15 cellular contexts compared by ENCODE assay signal in genomic region chr10:102712089-102712488, GRCh38. TPM values are rescaled to one million over a fixed set of nuclear protein-coding genes. Genes with fewer than 3 reads are reported as not detected.
DNase-seq lines count a peak whose midpoint lies in the region; ATAC-seq and TF ChIP-seq lines count a peak whose summit lies in the region.
"Had no signal": no experiment of that assay in that cellular context is flagged by ENCODE, and none has a peak within 500 bp of the region (broad histone marks: within the 10 kb centered on the region; RNA-seq: fewer than 3 reads in every experiment).

No MANE protein-coding gene starts in this region.

- H3K36me3 Mint-ChIP-seq in CD4-positive, CD25-positive, alpha-beta regulatory T cell: peaks cover 3% of the 10 kb centered on the region
- H3K36me3 Mint-ChIP-seq in T-helper 17 cell (ENCODE audit: low read depth): peaks cover 2% of the 10 kb centered on the region
- H3K36me3 Mint-ChIP-seq in natural killer cell treated with Interleukin-12 subunit alpha and Interleukin-12 subunit beta and Interleukin-15 and Interleukin-18, amount 100 ng/mL, for 72 hours: no peaks in the 10 kb centered on the region

- no peak overlapping the region for H3K4me3 ChIP-seq in CD4-positive, CD25-positive, alpha-beta regulatory T cell (ENCODE audit: low read depth, low read length)
- H3K4me3 ChIP-seq: esophagus muscularis mucosa, lung had no signal

- no peak for DNase-seq in CD4-positive, CD25-positive, alpha-beta regulatory T cell
- DNase-seq in T-helper 17 cell (no peak), NCI-H146 (lab: John Stamatoyannopoulos, UW) (no peak), AG08396 (ENCODE audit: low spot score) (no peak)
- DNase-seq in natural killer cell treated with Interleukin-12 subunit alpha and Interleukin-12 subunit beta and Interleukin-15 and Interleukin-18, amount 100 ng/mL, for 72 hours (ENCODE audit: low spot score): no peak
- DNase-seq: activated CD4-positive, alpha-beta T cell treated with anti-CD3 and anti-CD28 coated beads, Interleukin-2, amount 10 ng/mL, durations not matched to agents 24 days and 14 days; NCI-H1048 had no signal

- no peak for ATAC-seq in CD4-positive, CD25-positive, alpha-beta regulatory T cell (ENCODE audit: low read depth in 2 of 2)
- ATAC-seq in T-helper 17 cell: no peak
- no peak for ATAC-seq in natural killer cell treated with Interleukin-12 subunit alpha and Interleukin-12 subunit beta and Interleukin-15 and Interleukin-18, amount 100 ng/mL, for 72 hours
- ATAC-seq in GM19351 (IDR thresholded peaks at IDR 0.05; ENCODE audit: unreplicated experiment): no peak
- ATAC-seq in GM18870 (IDR thresholded peaks at IDR 0.05; ENCODE audit: unreplicated experiment): no peak
- ATAC-seq: activated naive CD4-positive, alpha-beta T cell treated with anti-CD3 and anti-CD28 coated beads, Interleukin-2, amount 50 U/mL, for 72 hours had no signal

- peaks cover 20% of the 10 kb centered on the region for H3K4me1 ChIP-seq in CD4-positive, CD25-positive, alpha-beta regulatory T cell (ENCODE audit: control insufficient read depth, insufficient read depth, low read length, poor library complexity, severe bottlenecking)

- H3K9me3 Mint-ChIP-seq in CD4-positive, CD25-positive, alpha-beta regulatory T cell: no peaks in the 10 kb centered on the region
- no peaks in the 10 kb centered on the region for H3K9me3 Mint-ChIP-seq in natural killer cell treated with Interleukin-12 subunit alpha and Interleukin-12 subunit beta and Interleukin-15 and Interleukin-18, amount 100 ng/mL, for 72 hours
- H3K9me3 Mint-ChIP-seq: activated CD4-positive, alpha-beta T cell treated with anti-CD3 and anti-CD28 coated beads, Interleukin-2, amount 10 ng/mL, durations not matched to agents 24 days and 14 days; activated naive CD4-positive, alpha-beta T cell treated with anti-CD3 and anti-CD28 coated beads, Interleukin-2, amount 50 U/mL, for 72 hours had no signal

- H3K4me1 Mint-ChIP-seq in CD4-positive, CD25-positive, alpha-beta regulatory T cell: peaks cover 13 to 55% (median 21%) of the 10 kb centered on the region in 4 donors
- H3K4me1 Mint-ChIP-seq in T-helper 17 cell: peaks cover 37% of the 10 kb centered on the region
- peaks cover 24 to 39% of the 10 kb centered on the region in 2 donors for H3K4me1 Mint-ChIP-seq in natural killer cell treated with Interleukin-12 subunit alpha and Interleukin-12 subunit beta and Interleukin-15 and Interleukin-18, amount 100 ng/mL, for 72 hours (ENCODE audit: low read depth in 2 of 2)

- H3K9me3 ChIP-seq in CD4-positive, CD25-positive, alpha-beta regulatory T cell (ENCODE audit: control insufficient read depth in 2 of 2, low read length in 2 of 2): no peaks in the 10 kb centered on the region
- no peaks in the 10 kb centered on the region for H3K9me3 ChIP-seq in T-helper 17 cell (ENCODE audit: control insufficient read depth, low read length, poor library complexity, severe bottlenecking)
- H3K9me3 ChIP-seq: esophagus muscularis mucosa had no signal

- peak overlapping the region; percentile 30 for H3K27ac ChIP-seq in CD4-positive, CD25-positive, alpha-beta regulatory T cell (ENCODE audit: insufficient read depth, low read length, poor library complexity, severe bottlenecking)
- H3K27ac ChIP-seq: C4-2B, esophagus muscularis mucosa, parathyroid adenoma had no signal

- TF ChIP-seq POLR2A in GM18526 (IDR thresholded peaks at IDR 0.05; ENCODE audit: extremely low read depth, insufficient read length): peak; percentile 17

- H3K27me3 Mint-ChIP-seq in CD4-positive, CD25-positive, alpha-beta regulatory T cell: no peaks in the 10 kb centered on the region
- no peaks in the 10 kb centered on the region for H3K27me3 Mint-ChIP-seq in T-helper 17 cell
- H3K27me3 Mint-ChIP-seq in natural killer cell treated with Interleukin-12 subunit alpha and Interleukin-12 subunit beta and Interleukin-15 and Interleukin-18, amount 100 ng/mL, for 72 hours: no peaks in the 10 kb centered on the region
- H3K27me3 Mint-ChIP-seq: activated CD4-positive, alpha-beta T cell treated with anti-CD3 and anti-CD28 coated beads, Interleukin-2, amount 10 ng/mL, durations not matched to agents 24 days and 14 days had no signal

- no peak overlapping the region for H3K27ac Mint-ChIP-seq in CD4-positive, CD25-positive, alpha-beta regulatory T cell
- peak overlapping the region; percentile 89 for H3K27ac Mint-ChIP-seq in T-helper 17 cell
- H3K27ac Mint-ChIP-seq in natural killer cell treated with Interleukin-12 subunit alpha and Interleukin-12 subunit beta and Interleukin-15 and Interleukin-18, amount 100 ng/mL, for 72 hours: peak overlapping the region in 1 of 2 donors; percentile 68

- no peaks in the 10 kb centered on the region for H3K36me3 ChIP-seq in CD4-positive, CD25-positive, alpha-beta regulatory T cell (ENCODE audit: control insufficient read depth, insufficient read depth, low read length)
- H3K36me3 ChIP-seq: esophagus muscularis mucosa had no signal

- H3K27me3 ChIP-seq in CD4-positive, CD25-positive, alpha-beta regulatory T cell (ENCODE audit: control insufficient read depth, insufficient read depth, low read length): no peaks in the 10 kb centered on the region
- H3K27me3 ChIP-seq: esophagus muscularis mucosa had no signal

- peak overlapping the region in 3 of 4 donors; percentile 31 to 89 (median 55) for H3K4me3 Mint-ChIP-seq in CD4-positive, CD25-positive, alpha-beta regulatory T cell
- peak overlapping the region; percentile 58 for H3K4me3 Mint-ChIP-seq in T-helper 17 cell
- H3K4me3 Mint-ChIP-seq in natural killer cell treated with Interleukin-12 subunit alpha and Interleukin-12 subunit beta and Interleukin-15 and Interleukin-18, amount 100 ng/mL, for 72 hours: peak overlapping the region; percentile 83

RNA-seq across cellular contexts. Expression of gene ARL3, which starts 2.1 kb away (rescaled TPM):
- total RNA-seq in CD4-positive, CD25-positive, alpha-beta regulatory T cell: 2.0 TPM
- polyA plus RNA-seq in CD4-positive, CD25-positive, alpha-beta regulatory T cell: 1 to 10 TPM; 2.3 to 3.3 (median 3.0) TPM
- 1 to 10 TPM; 3.2 to 3.7 TPM for total RNA-seq in T-helper 17 cell
- 1 to 10 TPM; 3.0 to 4.5 TPM for total RNA-seq in natural killer cell treated with Interleukin-12 subunit alpha and Interleukin-12 subunit beta and Interleukin-15 and Interleukin-18, amount 100 ng/mL, for 72 hours

RNA-seq across cellular contexts. Expression of gene SFXN2, which starts 2.3 kb away (rescaled TPM):
- 9.9 TPM for total RNA-seq in CD4-positive, CD25-positive, alpha-beta regulatory T cell
- polyA plus RNA-seq in CD4-positive, CD25-positive, alpha-beta regulatory T cell: 10 to 100 TPM in 2 of 4 donors, 1 to 10 TPM in 2; 4.9 to 11.5 (median 8.9) TPM
- total RNA-seq in T-helper 17 cell: 1 to 10 TPM; 5.6 to 7.9 TPM
- 10 to 100 TPM; 13.2 to 39.6 TPM for total RNA-seq in natural killer cell treated with Interleukin-12 subunit alpha and Interleukin-12 subunit beta and Interleukin-15 and Interleukin-18, amount 100 ng/mL, for 72 hours

RNA-seq across cellular contexts. Expression of gene WBP1L, which starts 31.7 kb away (rescaled TPM):
- total RNA-seq in CD4-positive, CD25-positive, alpha-beta regulatory T cell: 27.7 TPM
- polyA plus RNA-seq in CD4-positive, CD25-positive, alpha-beta regulatory T cell: 10 to 100 TPM; 26.9 to 38.5 (median 28.3) TPM
- total RNA-seq in T-helper 17 cell: 10 to 100 TPM; 21.1 to 26.6 TPM
- total RNA-seq in natural killer cell treated with Interleukin-12 subunit alpha and Interleukin-12 subunit beta and Interleukin-15 and Interleukin-18, amount 100 ng/mL, for 72 hours: 10 to 100 TPM; 21.0 to 33.1 TPM
